Comparison of ENCODE assay signal across 23 cellular contexts in the genomic region with DNA sequence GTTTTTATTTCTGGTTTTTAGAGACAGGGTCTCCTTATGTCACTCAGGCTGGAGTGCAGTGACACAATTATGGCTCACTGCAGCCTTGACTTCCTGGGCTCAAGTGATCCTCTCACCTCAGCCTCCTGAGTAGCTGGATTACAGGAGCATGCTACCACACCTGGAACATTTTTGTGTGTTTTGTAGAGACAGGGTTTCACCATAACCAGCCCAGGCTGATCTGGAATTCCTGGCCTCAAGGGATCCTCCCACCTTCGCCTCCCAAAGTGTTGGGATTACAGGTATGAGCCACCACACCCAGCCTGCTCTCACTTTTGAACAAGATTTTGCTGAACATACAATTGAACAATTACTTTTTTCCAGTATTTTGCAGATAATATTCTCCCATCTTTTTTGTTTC.
"Had no signal": no experiment of that assay in that cellular context is flagged by ENCODE, and none has a peak within 500 bp of the region (broad histone marks: within the 10 kb centered on the region; RNA-seq: fewer than 3 reads in every experiment).

No MANE protein-coding gene starts in this region.

- H3K27ac ChIP-seq: SK-N-MC, VCaP had no signal

- H3K4me3 ChIP-seq: SK-N-MC had no signal

- H3K27ac Mint-ChIP-seq: activated CD4-positive, alpha-beta memory T cell treated with anti-CD3 and anti-CD28 coated beads, Interleukin-2, amount 10 ng/mL, durations not matched to agents 7 days and 5 days; activated naive CD4-positive, alpha-beta T cell treated with anti-CD3 and anti-CD28 coated beads, Interleukin-2, amount 10 ng/mL, durations not matched to agents 7 days and 5 days; activated naive CD8-positive, alpha-beta T cell treated with anti-CD3 and anti-CD28 coated beads for 36 hours; activated T-helper 2 cell treated with anti-CD3 and anti-CD28 coated beads, Interferon-gamma antibody, Interleukin-2, Interleukin-4, amounts not matched to agents 10 μg/mL and 5 μg/mL and 100 μg/mL, durations not matched to agents 14 hours and 24 hours and 36 hours had no signal

- H3K4me3 Mint-ChIP-seq: activated CD4-positive, alpha-beta memory T cell treated with anti-CD3 and anti-CD28 coated beads, Interleukin-2, amount 10 ng/mL, durations not matched to agents 7 days and 5 days; activated naive CD4-positive, alpha-beta T cell treated with anti-CD3 and anti-CD28 coated beads, Interleukin-2, amount 10 ng/mL, durations not matched to agents 7 days and 5 days; activated naive CD8-positive, alpha-beta T cell treated with anti-CD3 and anti-CD28 coated beads for 36 hours had no signal

- DNase-seq: activated CD4-positive, alpha-beta memory T cell treated with anti-CD3 and anti-CD28 coated beads, Interleukin-2, amount 10 ng/mL, durations not matched to agents 7 days and 5 days; activated CD4-positive, alpha-beta T cell treated with anti-CD3 and anti-CD28 coated beads, Interleukin-2, amount 50 U/mL, for 1 hour; activated CD4-positive, CD25-positive, alpha-beta regulatory T cell; activated gamma-delta T cell treated with Interleukin-2 at 50 U/mL for 16 hours; activated naive CD4-positive, alpha-beta T cell treated with anti-CD3 and anti-CD28 coated beads, Interleukin-2, amount 10 ng/mL, durations not matched to agents 7 days and 5 days; activated naive CD8-positive, alpha-beta T cell treated with anti-CD3 and anti-CD28 coated beads for 36 hours; activated T-cell treated with anti-CD3 and anti-CD28 coated beads for 4 hours; activated T-cell treated with anti-CD3 and anti-CD28 coated beads, Interleukin-2, amount 50 U/mL, for 48 hours; caudate nucleus; Kasumi-1; KBM-7; NCI-H1048; NCI-H1417; NCI-H1694; NCI-H2029; NCI-H2107; NCI-H510A treated with DMSO at 0.1 percent for 48 hours; NCI-H69; T-helper 1 cell had no signal

- H3K4me1 Mint-ChIP-seq: activated naive CD8-positive, alpha-beta T cell treated with anti-CD3 and anti-CD28 coated beads for 36 hours had no signal

- ATAC-seq: Right ventricle myocardium inferior had no signal

- H3K9me3 Mint-ChIP-seq: activated CD4-positive, alpha-beta memory T cell treated with anti-CD3 and anti-CD28 coated beads, Interleukin-2, amount 10 ng/mL, durations not matched to agents 7 days and 5 days; activated naive CD4-positive, alpha-beta T cell treated with anti-CD3 and anti-CD28 coated beads, Interleukin-2, amount 10 ng/mL, durations not matched to agents 7 days and 5 days; activated naive CD8-positive, alpha-beta T cell treated with anti-CD3 and anti-CD28 coated beads for 36 hours; activated T-helper 2 cell treated with anti-CD3 and anti-CD28 coated beads, Interferon-gamma antibody, Interleukin-2, Interleukin-4, amounts not matched to agents 10 μg/mL and 5 μg/mL and 100 μg/mL, durations not matched to agents 14 hours and 24 hours and 36 hours had no signal

- H3K36me3 Mint-ChIP-seq: activated naive CD4-positive, alpha-beta T cell treated with anti-CD3 and anti-CD28 coated beads, Interleukin-2, amount 10 ng/mL, durations not matched to agents 7 days and 5 days; activated naive CD8-positive, alpha-beta T cell treated with anti-CD3 and anti-CD28 coated beads for 36 hours had no signal
